14 cellular contexts compared by ENCODE assay signal in genomic region chr2:35978218-35978617, GRCh38.
DNase-seq lines count a peak whose midpoint lies in the region; ATAC-seq and TF ChIP-seq lines count a peak whose summit lies in the region.
"Had no signal": no experiment of that assay in that cellular context is flagged by ENCODE, and none has a peak within 500 bp of the region (broad histone marks: within the 10 kb centered on the region; RNA-seq: fewer than 3 reads in every experiment).

No MANE protein-coding gene starts in this region.

- no peak overlapping the region for H3K4me2 ChIP-seq in neural progenitor cell

- no peak overlapping the region for H3K9ac ChIP-seq in neural progenitor cell

- H3K9me3 ChIP-seq in left ventricle myocardium inferior (replicated peaks) = no peaks in the 10 kb centered on the region
- no peaks in the 10 kb centered on the region for H3K9me3 ChIP-seq in heart right ventricle
- no peaks in the 10 kb centered on the region for H3K9me3 ChIP-seq in HEK293 (ENCODE audit: control insufficient read depth, insufficient read depth, low read depth, low read length)
- no peaks in the 10 kb centered on the region for H3K9me3 ChIP-seq in effector memory CD4-positive, alpha-beta T cell (ENCODE audit: control insufficient read depth, low read length)
- no peaks in the 10 kb centered on the region for H3K9me3 ChIP-seq in neural progenitor cell (ENCODE audit: low read depth)

- POLR2A ChIA-PET in HEK293 (lab: Yijun Ruan, JAX) = no interaction called here

- no peaks in the 10 kb centered on the region for H3K9me3 Mint-ChIP-seq in neural progenitor cell
- H3K9me3 Mint-ChIP-seq: stimulated activated naive B cell treated with anti-CD40 and anti-IgM and Interleukin-4, amounts not matched to agents 10 μg/mL and 1 μg/mL and 100 μg/mL, for 72 hours had no signal

- no peak for ATAC-seq in heart right ventricle
- peak; percentile 98 for ATAC-seq in HG03378 (IDR thresholded peaks at IDR 0.05; ENCODE audit: unreplicated experiment)
- ATAC-seq: activated T-helper 17 cell treated with anti-CD3 and anti-CD28 coated beads, Interleukin-2, amount 50 U/mL, for 72 hours; T-helper 17 cell had no signal

- TF ChIP-seq CTCF in left ventricle myocardium inferior (IDR thresholded peaks at IDR 0.05; ENCODE audit: borderline replicate concordance) (no peak), heart right ventricle (IDR thresholded peaks at IDR 0.05) (no peak), HEK293 (tag by site-specific recombination; IDR thresholded peaks at IDR 0.05) (no peak), neural progenitor cell (IDR thresholded peaks at IDR 0.05) (no peak)

- H2AFZ ChIP-seq in neural progenitor cell (replicated peaks) = no peak overlapping the region

- no peaks in the 10 kb centered on the region for H3K79me2 ChIP-seq in neural progenitor cell (ENCODE audit: low read depth)

- CTCF ChIA-PET in HEK293 (lab: Yijun Ruan, JAX) = no interaction called here

- no peak overlapping the region for H3K4me3 Mint-ChIP-seq in neural progenitor cell
- H3K4me3 Mint-ChIP-seq: activated T-helper 17 cell treated with anti-CD3 and anti-CD28 coated beads, Interleukin-2, amount 50 U/mL, for 72 hours; stimulated activated naive B cell treated with anti-CD40 and anti-IgM and Interleukin-4, amounts not matched to agents 10 μg/mL and 1 μg/mL and 100 μg/mL, for 72 hours had no signal

- H3K4me1 ChIP-seq in left ventricle myocardium inferior (no peaks in the 10 kb centered on the region), heart right ventricle (no peaks in the 10 kb centered on the region), HEK293 (ENCODE audit: control insufficient read depth, insufficient read depth, low read length) (no peaks in the 10 kb centered on the region), neural progenitor cell (no peaks in the 10 kb centered on the region)
- H3K4me1 ChIP-seq in effector memory CD4-positive, alpha-beta T cell (ENCODE audit: control insufficient read depth, insufficient read depth, low read length, poor library complexity, severe bottlenecking) = no peaks in the 10 kb centered on the region

- H3K27ac ChIP-seq in left ventricle myocardium inferior (replicated peaks) (no peak overlapping the region), heart right ventricle (peak overlapping the region in 1 of 10 donors; percentile 12), HEK293 (ENCODE audit: extremely low read depth, low read depth, low read length) (no peak overlapping the region), neural progenitor cell (no peak overlapping the region)
- H3K27ac ChIP-seq in effector memory CD4-positive, alpha-beta T cell (ENCODE audit: insufficient read depth, low read length, poor library complexity, severe bottlenecking) = no peak overlapping the region
- H3K27ac ChIP-seq: skin epidermis had no signal

- no peaks in the 10 kb centered on the region for H3F3A ChIP-seq in neural progenitor cell (ENCODE audit: low read depth)

- no peaks in the 10 kb centered on the region for H3K27me3 ChIP-seq in left ventricle myocardium inferior (ENCODE audit: low read depth)
- no peaks in the 10 kb centered on the region for H3K27me3 ChIP-seq in heart right ventricle
- no peaks in the 10 kb centered on the region for H3K27me3 ChIP-seq in effector memory CD4-positive, alpha-beta T cell (replicated peaks; ENCODE audit: control insufficient read depth, insufficient read depth, low read length, poor library complexity, severe bottlenecking)
- no peaks in the 10 kb centered on the region for H3K27me3 ChIP-seq in neural progenitor cell

- H3K36me3 Mint-ChIP-seq in neural progenitor cell = no peaks in the 10 kb centered on the region
- H3K36me3 Mint-ChIP-seq: stimulated activated naive B cell treated with anti-CD40 and anti-IgM and Interleukin-4, amounts not matched to agents 10 μg/mL and 1 μg/mL and 100 μg/mL, for 72 hours had no signal

- DNase-seq in left ventricle myocardium inferior (no peak), heart right ventricle (no peak), RKO (ENCODE audit: low spot score) (no peak), neural progenitor cell (ENCODE audit: low spot score) (no peak)
- no peak for DNase-seq in effector memory CD4-positive, alpha-beta T cell
- no peak for DNase-seq in activated CD4-positive, alpha-beta T cell treated with anti-CD3 and anti-CD28 coated beads, Interleukin-2, amount 50 U/mL, for 48 hours
- DNase-seq: KBM-7; NCI-H748 treated with DMSO at 0.1 percent for 48 hours; stimulated activated naive B cell treated with anti-CD40 and anti-IgM and Interleukin-4, amounts not matched to agents 10 μg/mL and 1 μg/mL and 100 μg/mL, for 72 hours; T-helper 17 cell had no signal

- H3K4me1 Mint-ChIP-seq in neural progenitor cell = no peaks in the 10 kb centered on the region
- H3K4me1 Mint-ChIP-seq: activated T-helper 17 cell treated with anti-CD3 and anti-CD28 coated beads, Interleukin-2, amount 50 U/mL, for 72 hours; stimulated activated naive B cell treated with anti-CD40 and anti-IgM and Interleukin-4, amounts not matched to agents 10 μg/mL and 1 μg/mL and 100 μg/mL, for 72 hours had no signal

- intact Hi-C loops in left ventricle myocardium inferior (cut with micrococcal nuclease) (no loop called here), heart right ventricle (cut with DNase I) (loop anchor here in 1 of 10 donors (10.0 kb wide), 2 partner anchors 377 to 687 kb away; partner anchors contain the start of gene CRIM1)

- no peaks in the 10 kb centered on the region for H4K20me1 ChIP-seq in neural progenitor cell (ENCODE audit: low read depth)

- H3K36me3 ChIP-seq in left ventricle myocardium inferior = no peaks in the 10 kb centered on the region
- H3K36me3 ChIP-seq in heart right ventricle = no peaks in the 10 kb centered on the region
- no peaks in the 10 kb centered on the region for H3K36me3 ChIP-seq in HEK293 (ENCODE audit: control insufficient read depth in 2 of 2, insufficient read depth in 1 of 2, low read length in 2 of 2)
- H3K36me3 ChIP-seq in effector memory CD4-positive, alpha-beta T cell (ENCODE audit: control insufficient read depth, insufficient read depth, low read length) = no peaks in the 10 kb centered on the region
- no peaks in the 10 kb centered on the region for H3K36me3 ChIP-seq in neural progenitor cell

- H3K27ac Mint-ChIP-seq in neural progenitor cell = no peak overlapping the region
- H3K27ac Mint-ChIP-seq: activated T-helper 17 cell treated with anti-CD3 and anti-CD28 coated beads, Interleukin-2, amount 50 U/mL, for 72 hours; stimulated activated naive B cell treated with anti-CD40 and anti-IgM and Interleukin-4, amounts not matched to agents 10 μg/mL and 1 μg/mL and 100 μg/mL, for 72 hours; T-helper 17 cell had no signal

- H3K4me3 ChIP-seq in left ventricle myocardium inferior (peak overlapping the region; percentile 3), heart right ventricle (peak overlapping the region in 1 of 10 donors; percentile 17), HEK293 (ENCODE audit: low read depth, low read length) (no peak overlapping the region), neural progenitor cell (no peak overlapping the region)
- no peak overlapping the region for H3K4me3 ChIP-seq in effector memory CD4-positive, alpha-beta T cell (ENCODE audit: insufficient read depth, low read depth, low read length, poor library complexity, severe bottlenecking)
- H3K4me3 ChIP-seq: skin epidermis had no signal

- H3K27me3 Mint-ChIP-seq in neural progenitor cell (ENCODE audit: insufficient read depth, low read depth) = no peaks in the 10 kb centered on the region
- H3K27me3 Mint-ChIP-seq: stimulated activated naive B cell treated with anti-CD40 and anti-IgM and Interleukin-4, amounts not matched to agents 10 μg/mL and 1 μg/mL and 100 μg/mL, for 72 hours; T-helper 17 cell had no signal

- 73 to 76% methylated on average over 1 of the region's 1 CpG for WGBS in heart right ventricle, 2 donors

TF ChIP-seq in HEK293, 187 proteins besides CTCF, POLR2A, EP300 and RAD21:
- peak; percentile 51 for TF ChIP-seq PRDM1 (tag by site-specific recombination; IDR thresholded peaks at IDR 0.05)
- TF ChIP-seq ZNF670 (tag by site-specific recombination; IDR thresholded peaks at IDR 0.05; ENCODE audit: low read depth) = no peak
